Comparison of ENCODE assay signal across 36 cellular contexts in the genomic region with DNA sequence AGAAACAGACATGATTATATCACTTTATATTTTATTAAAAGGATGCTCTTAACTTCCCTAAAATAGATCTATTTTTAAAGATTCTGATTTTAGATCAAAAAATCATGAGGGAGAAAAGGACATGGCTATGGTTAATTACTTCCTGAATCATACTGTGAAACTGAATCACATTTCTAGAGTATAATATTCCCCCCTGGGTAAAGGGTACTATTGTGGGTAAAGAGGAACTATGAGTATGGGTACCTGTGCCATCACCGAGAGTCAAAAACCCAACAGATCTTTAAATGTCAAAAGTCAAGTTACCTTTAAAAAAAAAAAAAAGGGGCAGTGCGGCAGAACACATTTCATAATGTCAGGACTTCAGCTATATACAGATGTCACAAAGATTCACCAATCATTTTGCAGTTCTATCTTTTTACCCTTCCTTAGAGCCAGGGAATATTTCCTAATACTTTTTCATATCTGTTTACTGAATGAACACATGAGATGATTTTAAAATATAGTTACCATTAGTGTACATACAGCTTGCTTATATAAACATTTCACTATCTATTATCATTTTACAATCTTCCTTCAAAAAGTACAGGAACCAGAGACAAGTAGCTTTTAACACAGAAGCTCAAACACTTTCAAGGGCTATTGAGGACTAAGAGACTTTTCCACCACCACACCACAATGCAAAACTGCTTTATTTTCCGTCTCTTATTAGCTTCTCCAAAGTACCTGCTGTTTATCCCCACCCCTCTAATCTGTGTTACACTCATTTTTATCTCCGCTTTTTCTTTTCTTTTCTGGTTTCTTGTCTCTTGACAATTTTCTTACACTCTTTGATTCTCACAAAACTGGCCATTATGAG. TPM values are rescaled to one million over a fixed set of nuclear protein-coding genes. Genes with fewer than 3 reads are reported as not detected.
DNase-seq lines count a peak whose midpoint lies in the region; ATAC-seq and TF ChIP-seq lines count a peak whose summit lies in the region.
"Had no signal": no experiment of that assay in that cellular context is flagged by ENCODE, and none has a peak within 500 bp of the region (broad histone marks: within the 10 kb centered on the region; RNA-seq: fewer than 3 reads in every experiment).

No MANE protein-coding gene starts in this region.

- H2AK5ac ChIP-seq in IMR-90 (ENCODE audit: low read depth, low read length) = no peak overlapping the region

- H3K9ac ChIP-seq in BLaER1 treated with 17β-estradiol and CSF1 and Interleukin-3, amounts not matched to agents 10 nM and 100 nM = no peak overlapping the region
- no peak overlapping the region for H3K9ac ChIP-seq in IMR-90 (ENCODE audit: low read depth, low read length)
- H3K9ac ChIP-seq: SK-N-SH had no signal

- H3K4ac ChIP-seq in IMR-90 (ENCODE audit: low read depth, low read length) = no peak overlapping the region

- DNase-seq in IMR-90 (no peak), T-helper 17 cell (no peak), naive B cell (peak; percentile 47)
- DNase-seq in activated CD4-positive, alpha-beta memory T cell treated with anti-CD3 and anti-CD28 coated beads for 36 hours = no peak
- DNase-seq: activated CD4-positive, alpha-beta memory T cell treated with anti-CD3 and anti-CD28 coated beads, Interleukin-2, amount 10 ng/mL, durations not matched to agents 7 days and 5 days; activated CD8-positive, alpha-beta memory T cell treated with anti-CD3 and anti-CD28 coated beads, Interleukin-2, amount 50 U/mL, for 4 hours; activated naive CD4-positive, alpha-beta T cell; amniotic stem cell; brain microvascular endothelial cell; cerebellar nuclear complex; COR-L47; dermis blood vessel endothelial cell; DND-41; endodermal cell; head of caudate nucleus; islet precursor cell; left ventricle myocardium superior; MG63; midbrain; naive thymus-derived CD8-positive, alpha-beta T cell; NCI-H1105 treated with DMSO at 0.1 percent for 48 hours; NCI-H2081; NCI-H446; NCI-H82; occipital lobe; SK-N-SH; stimulated activated CD4-positive, alpha-beta T cell treated with anti-CD3 and anti-CD28 coated beads, Interleukin-4, amount 100 ng/mL, for 24 hours; substantia nigra; trophoblast cell had no signal

- no peak overlapping the region for H2BK20ac ChIP-seq in IMR-90 (ENCODE audit: low read depth, low read length)

- 100% methylated on average over 1 of the region's 4 CpGs; no CpG with 5 or more reads in 1 of the 2 experiments for WGBS in IMR-90 (ENCODE audit: extremely low coverage in 2 of 2, insufficient read length in 1 of 2), 2 experiments

- H3K36me3 ChIP-seq in BLaER1 treated with 17β-estradiol and CSF1 and Interleukin-3, amounts not matched to agents 10 nM and 100 nM = peaks cover 0 to 16% (median 4%) of the 10 kb centered on the region in 11 experiments; a peak in 11 of 22 replicates
- H3K36me3 ChIP-seq in IMR-90 (ENCODE audit: control insufficient read depth, insufficient read depth, low read length) = peaks cover 2% of the 10 kb centered on the region
- H3K36me3 ChIP-seq: MG63 had no signal

- H3K4me1 Mint-ChIP-seq in T-helper 17 cell (no peaks in the 10 kb centered on the region), naive B cell (peaks cover 25 to 38% (median 34%) of the 10 kb centered on the region in 3 donors)
- peaks cover 3% of the 10 kb centered on the region for H3K4me1 Mint-ChIP-seq in activated CD4-positive, alpha-beta memory T cell treated with anti-CD3 and anti-CD28 coated beads for 36 hours (ENCODE audit: low read depth)
- H3K4me1 Mint-ChIP-seq: activated CD4-positive, alpha-beta memory T cell treated with anti-CD3 and anti-CD28 coated beads, Interleukin-2, amount 10 ng/mL, durations not matched to agents 7 days and 5 days; endodermal cell had no signal

- peaks cover 0 to 3% (median 1%) of the 10 kb centered on the region in 7 donors for H3K9me3 Mint-ChIP-seq in naive B cell
- H3K9me3 Mint-ChIP-seq in activated CD4-positive, alpha-beta memory T cell treated with anti-CD3 and anti-CD28 coated beads for 36 hours = no peaks in the 10 kb centered on the region
- H3K9me3 Mint-ChIP-seq: activated CD4-positive, alpha-beta memory T cell treated with anti-CD3 and anti-CD28 coated beads, Interleukin-2, amount 10 ng/mL, durations not matched to agents 7 days and 5 days; endodermal cell; GM23338; naive thymus-derived CD8-positive, alpha-beta T cell had no signal

- no peak overlapping the region for H4K8ac ChIP-seq in IMR-90 (ENCODE audit: low read depth in 2 of 2, low read length in 2 of 2)

- TF ChIP-seq RAD21 in IMR-90 (IDR thresholded peaks at IDR 0.05; ENCODE audit: low read length) = no peak

- ATAC-seq in IMR-90 (ENCODE audit: low read depth) (0 out of 2 replicates have a peak, but pooled peaks have one; percentile 17), T-helper 17 cell (no peak), naive B cell (ENCODE audit: low read depth in 2 of 2) (peak; percentile 98 to 99), GM21515 (IDR thresholded peaks at IDR 0.05; ENCODE audit: unreplicated experiment) (no peak), HG02884 (IDR thresholded peaks at IDR 0.05; ENCODE audit: unreplicated experiment) (no peak)
- ATAC-seq: activated CD4-positive, CD25-positive, alpha-beta regulatory T cell treated with anti-CD3 and anti-CD28 coated beads, Interleukin-2, amount 50 U/mL, for 24 hours; GM23338; left ventricle myocardium superior; naive thymus-derived CD8-positive, alpha-beta T cell had no signal

- intact Hi-C loops in IMR-90 (cut with micrococcal nuclease) = no loop called here
- intact Hi-C loops in activated CD4-positive, alpha-beta memory T cell treated with anti-CD3 and anti-CD28 coated beads for 36 hours (cut with micrococcal nuclease) = no loop called here

- H3K56ac ChIP-seq in IMR-90 (ENCODE audit: extremely low read depth, insufficient read depth, low read length) = no peak overlapping the region

- H4K5ac ChIP-seq in IMR-90 (ENCODE audit: low read depth, low read length) = no peak overlapping the region

- peak overlapping the region; percentile 49 for H3K4me3 Mint-ChIP-seq in T-helper 17 cell
- H3K4me3 Mint-ChIP-seq in naive B cell = peak overlapping the region in 3 of 8 donors; percentile 7 to 54 (median 18)
- no peak overlapping the region for H3K4me3 Mint-ChIP-seq in activated CD4-positive, alpha-beta memory T cell treated with anti-CD3 and anti-CD28 coated beads for 36 hours
- H3K4me3 Mint-ChIP-seq: activated CD4-positive, alpha-beta memory T cell treated with anti-CD3 and anti-CD28 coated beads, Interleukin-2, amount 10 ng/mL, durations not matched to agents 7 days and 5 days; endodermal cell; GM23338 had no signal

- POLR2A ChIA-PET in IMR-90 (lab: Charles Lee; ENCODE audit: unreplicated experiment) = no interaction called here
- POLR2A ChIA-PET in activated CD4-positive, alpha-beta memory T cell treated with anti-CD3 and anti-CD28 coated beads for 36 hours (lab: Charles Lee) = no interaction called here

- H3K79me1 ChIP-seq in IMR-90 (ENCODE audit: low read depth in 1 of 2, low read length in 2 of 2) = peaks cover 16 to 22% of the 10 kb centered on the region in 2 experiments

- H2BK15ac ChIP-seq in IMR-90 (ENCODE audit: low read depth, low read length) = no peak overlapping the region

- no peak overlapping the region for H3K27ac Mint-ChIP-seq in T-helper 17 cell
- H3K27ac Mint-ChIP-seq in naive B cell = peak overlapping the region in 2 of 6 donors; percentile 13 to 41
- H3K27ac Mint-ChIP-seq in activated CD4-positive, alpha-beta memory T cell treated with anti-CD3 and anti-CD28 coated beads for 36 hours = no peak overlapping the region
- H3K27ac Mint-ChIP-seq: activated CD4-positive, alpha-beta memory T cell treated with anti-CD3 and anti-CD28 coated beads, Interleukin-2, amount 10 ng/mL, durations not matched to agents 7 days and 5 days; endodermal cell; GM23338; naive thymus-derived CD8-positive, alpha-beta T cell had no signal

- CTCF ChIA-PET in IMR-90 (lab: Yijun Ruan, JAX) = interaction anchor here (1.2 kb wide), 1 partner anchor 15 kb away, joined by 4 read pairs; no protein-coding TSS in a partner anchor
- CTCF ChIA-PET in activated CD4-positive, alpha-beta memory T cell treated with anti-CD3 and anti-CD28 coated beads for 36 hours (lab: Charles Lee) = interaction anchor here (0.8 kb wide), 1 partner anchor 14 kb away, joined by 3 read pairs; no protein-coding TSS in a partner anchor

- H3K23ac ChIP-seq in IMR-90 (ENCODE audit: low read depth, low read length) = no peak overlapping the region

- no peak overlapping the region for H2AFZ ChIP-seq in IMR-90 (replicated peaks; ENCODE audit: low read length, poor library complexity)
- H2AFZ ChIP-seq: GM23338, PC-9 had no signal

- in situ Hi-C loops in IMR-90 (cut with MboI; ENCODE audit: low sequenced_read_pairs) = no loop called here

- H3K27me3 Mint-ChIP-seq in T-helper 17 cell = peaks cover 16% of the 10 kb centered on the region
- no peaks in the 10 kb centered on the region for H3K27me3 Mint-ChIP-seq in naive B cell
- H3K27me3 Mint-ChIP-seq in activated CD4-positive, alpha-beta memory T cell treated with anti-CD3 and anti-CD28 coated beads for 36 hours = peaks cover 1% of the 10 kb centered on the region

- no TSS peak for BruUV-seq in IMR-90 (replicated peaks; lab: Mats Ljungman, UMichigan)

- H2AK9ac ChIP-seq in IMR-90 (replicated peaks; ENCODE audit: low read depth, low read length, poor library complexity) = no peak overlapping the region

- H2BK120ac ChIP-seq in IMR-90 (ENCODE audit: low read depth, low read length) = no peak overlapping the region

- H4K20me1 ChIP-seq in BLaER1 treated with 17β-estradiol and CSF1 and Interleukin-3, amounts not matched to agents 10 nM and 100 nM = peaks cover 0 to 82% (median 22%) of the 10 kb centered on the region in 11 experiments; a peak in 11 of 22 replicates
- H4K20me1 ChIP-seq in IMR-90 (ENCODE audit: insufficient read depth, low read length) = no peaks in the 10 kb centered on the region; the same call in 1 of the 2 replicates

- H3K18ac ChIP-seq in IMR-90 (ENCODE audit: low read depth, low read length) = no peak overlapping the region

- TF ChIP-seq POLR2A in IMR-90 (IDR thresholded peaks at IDR 0.05; ENCODE audit: low read depth, low read length) = no peak

- H3K36me3 Mint-ChIP-seq in T-helper 17 cell (ENCODE audit: low read depth) = no peaks in the 10 kb centered on the region
- H3K36me3 Mint-ChIP-seq in naive B cell = peaks cover 2 to 9% of the 10 kb centered on the region in 2 donors
- no peaks in the 10 kb centered on the region for H3K36me3 Mint-ChIP-seq in activated CD4-positive, alpha-beta memory T cell treated with anti-CD3 and anti-CD28 coated beads for 36 hours
- H3K36me3 Mint-ChIP-seq: naive thymus-derived CD8-positive, alpha-beta T cell had no signal

- no peak overlapping the region for H2BK5ac ChIP-seq in IMR-90 (ENCODE audit: low read depth, low read length, poor library complexity, severe bottlenecking)

- H3K4me3 ChIP-seq in BLaER1 treated with 17β-estradiol and CSF1 and Interleukin-3, amounts not matched to agents 10 nM and 100 nM = no peak overlapping the region
- no peak overlapping the region for H3K4me3 ChIP-seq in IMR-90 (ENCODE audit: insufficient read depth, low read depth, low read length)
- H3K4me3 ChIP-seq: GM23338, MG63, PC-9 had no signal

- no peaks in the 10 kb centered on the region for H3K27me3 ChIP-seq in BLaER1 treated with 17β-estradiol and CSF1 and Interleukin-3, amounts not matched to agents 10 nM and 100 nM
- H3K27me3 ChIP-seq in IMR-90 (ENCODE audit: control insufficient read depth, insufficient read depth, low read length) = no peaks in the 10 kb centered on the region
- H3K27me3 ChIP-seq: brain microvascular endothelial cell, MG63 had no signal

- no peak overlapping the region for H3K27ac ChIP-seq in BLaER1 treated with 17β-estradiol and CSF1 and Interleukin-3, amounts not matched to agents 10 nM and 100 nM
- no peak overlapping the region for H3K27ac ChIP-seq in IMR-90 (ENCODE audit: insufficient read depth, low read length)
- H3K27ac ChIP-seq: brain microvascular endothelial cell, C4-2B, PC-9 had no signal

- peaks cover 0 to 10% (median 0%) of the 10 kb centered on the region in 11 experiments; a peak in 5 of 22 replicates for H3K9me3 ChIP-seq in BLaER1 treated with 17β-estradiol and CSF1 and Interleukin-3, amounts not matched to agents 10 nM and 100 nM (replicated peaks in 1 of 11)
- no peaks in the 10 kb centered on the region for H3K9me3 ChIP-seq in IMR-90 (ENCODE audit: control insufficient read depth, insufficient read depth, low read length)
- H3K9me3 ChIP-seq in T-helper 17 cell (ENCODE audit: control insufficient read depth, low read length, poor library complexity, severe bottlenecking) = no peaks in the 10 kb centered on the region
- H3K9me3 ChIP-seq: MG63, SK-N-SH had no signal

- H3K4me1 ChIP-seq in BLaER1 treated with 17β-estradiol and CSF1 and Interleukin-3, amounts not matched to agents 10 nM and 100 nM = peaks cover 20 to 45% (median 28%) of the 10 kb centered on the region in 10 experiments
- H3K4me1 ChIP-seq in IMR-90 (ENCODE audit: control insufficient read depth, insufficient read depth, low read length) = 0 out of 2 replicates have a peak, but pooled peaks cover 1% of the 10 kb centered on the region

- peak overlapping the region; percentile 19 to 71 (median 59); a peak in 16 of 22 replicates for H3K4me2 ChIP-seq in BLaER1 treated with 17β-estradiol and CSF1 and Interleukin-3, amounts not matched to agents 10 nM and 100 nM
- no peak overlapping the region for H3K4me2 ChIP-seq in IMR-90 (ENCODE audit: low read depth, low read length)
- H3K4me2 ChIP-seq: GM23338, PC-9, SK-N-SH had no signal

- dilution Hi-C loops in IMR-90 (cut with HindIII; ENCODE audit: low sequenced_read_pairs, unreplicated experiment) = no loop called here

- H3K14ac ChIP-seq in IMR-90 (replicated peaks; ENCODE audit: low read depth, low read length) = no peak overlapping the region

- H4K91ac ChIP-seq in IMR-90 (ENCODE audit: insufficient read depth, low read depth, low read length) = no peak overlapping the region

- peaks cover 3% of the 10 kb centered on the region for H3K9me1 ChIP-seq in IMR-90 (ENCODE audit: insufficient read depth, low read length)

- TF ChIP-seq CTCF in IMR-90 (conservative IDR thresholded peaks at IDR 0.05; ENCODE audit: low read depth, low read length) = no peak

RNA-seq across cellular contexts. Expression of a gene that starts 45.0 kb away (rescaled TPM):
- total RNA-seq in IMR-90 (2012; rRNA removed) (26.9 and 54.4 TPM in 2 replicates), T-helper 17 cell (under 1 TPM; 0.70 to 0.80 TPM)
- polyA plus RNA-seq in IMR-90 (2012; rRNA removed) (10.2 and 13.9 TPM in 2 replicates), naive B cell (ENCODE audit: low read depth in 6 of 6) (10 to 100 TPM in 2 of 6 donors, 1 to 10 TPM in 4; 3.3 to 11.6 (median 9.0) TPM)
- 2.6 and 3.4 TPM in 2 replicates for polyA plus RNA-seq in IMR-90 (2012; cell fraction: cytosol; rRNA removed)
- 1.7 and 10.9 TPM in 2 replicates for polyA plus RNA-seq in IMR-90 (2012; cell fraction: nucleus; rRNA removed; ENCODE audit: low replicate concordance)
- total RNA-seq in activated CD4-positive, alpha-beta memory T cell treated with anti-CD3 and anti-CD28 coated beads for 36 hours = 10 to 100 TPM; 36.0 to 37.2 TPM

Comparison
In these comparisons a context has a peak if more than half of its experiments do, and no peak if none do; other contexts are left out.
1. ATAC-seq: peak in IMR-90 (single experiment) and naive B cell (2 of 2); none in T-helper 17 cell (single experiment), GM21515 (single experiment) and HG02884 (single experiment).
2. RNA of a gene that starts 45.0 kb away (total RNA-seq): 36.0 to 37.2 TPM in activated CD4-positive, alpha-beta memory T cell treated with anti-CD3 and anti-CD28 coated beads for 36 hours and 26.9 to 54.4 TPM in IMR-90; 0.70 to 0.80 TPM in T-helper 17 cell; every median in the first group is over 10 times any median in the second.